ENCODE assay signal across 11 cellular contexts in genomic region chr2:174573621-174574081, GRCh38. TPM values are rescaled to one million over a fixed set of nuclear protein-coding genes. Genes with fewer than 3 reads are reported as not detected.
DNase-seq lines count a peak whose midpoint lies in the region; ATAC-seq lines count a peak whose summit lies in the region.
"Had no signal": no experiment of that assay in that cellular context is flagged by ENCODE, and none has a peak within 500 bp of the region (broad histone marks: within the 10 kb centered on the region; RNA-seq: fewer than 3 reads in every experiment).

No MANE protein-coding gene starts in this region.

- H3K27ac Mint-ChIP-seq in activated CD4-positive, alpha-beta T cell treated with anti-CD3 and anti-CD28 coated beads for 36 hours: peak overlapping the region; percentile 91
- H3K27ac Mint-ChIP-seq in activated CD4-positive, alpha-beta memory T cell treated with anti-CD3 and anti-CD28 coated beads, Interleukin-2, amount 10 ng/mL, durations not matched to agents 7 days and 5 days: peak overlapping the region; percentile 24

- no peaks in the 10 kb centered on the region for H3K9me3 Mint-ChIP-seq in activated CD4-positive, alpha-beta T cell treated with anti-CD3 and anti-CD28 coated beads for 36 hours (ENCODE audit: low read depth)
- no peaks in the 10 kb centered on the region for H3K9me3 Mint-ChIP-seq in activated CD4-positive, alpha-beta memory T cell treated with anti-CD3 and anti-CD28 coated beads, Interleukin-2, amount 10 ng/mL, durations not matched to agents 7 days and 5 days

- H3K4me1 Mint-ChIP-seq in activated CD4-positive, alpha-beta T cell treated with anti-CD3 and anti-CD28 coated beads for 36 hours: peaks cover 75% of the 10 kb centered on the region
- H3K4me1 Mint-ChIP-seq in activated CD4-positive, alpha-beta memory T cell treated with anti-CD3 and anti-CD28 coated beads, Interleukin-2, amount 10 ng/mL, durations not matched to agents 7 days and 5 days: peaks cover 77% of the 10 kb centered on the region

- H3K4me3 Mint-ChIP-seq in activated CD4-positive, alpha-beta T cell treated with anti-CD3 and anti-CD28 coated beads for 36 hours: no peak overlapping the region
- H3K4me3 Mint-ChIP-seq in activated CD4-positive, alpha-beta memory T cell treated with anti-CD3 and anti-CD28 coated beads, Interleukin-2, amount 10 ng/mL, durations not matched to agents 7 days and 5 days: no peak overlapping the region

- CTCF ChIA-PET in activated CD4-positive, alpha-beta T cell treated with anti-CD3 and anti-CD28 coated beads for 36 hours (lab: Charles Lee): interaction anchor here (0.6 to 12.9 kb wide), 11 partner anchors 9 to 1462 kb away, joined by 3 to 172 read pairs (median 4); no protein-coding TSS in a partner anchor
- CTCF ChIA-PET in activated CD4-positive, alpha-beta memory T cell treated with anti-CD3 and anti-CD28 coated beads, Interleukin-2, amount 10 ng/mL, durations not matched to agents 7 days and 5 days (lab: Charles Lee): interaction anchor here (0.7 to 11.6 kb wide), 5 partner anchors 20 to 956 kb away, joined by 3 to 85 read pairs (median 5); partner anchors contain the start of gene WIPF1

- peak; percentile 35 for ATAC-seq in activated CD4-positive, alpha-beta T cell treated with anti-CD3 and anti-CD28 coated beads for 36 hours

- peaks cover 68% of the 10 kb centered on the region for H3K36me3 Mint-ChIP-seq in activated CD4-positive, alpha-beta T cell treated with anti-CD3 and anti-CD28 coated beads for 36 hours (ENCODE audit: low read depth)
- peaks cover 93% of the 10 kb centered on the region for H3K36me3 Mint-ChIP-seq in activated CD4-positive, alpha-beta memory T cell treated with anti-CD3 and anti-CD28 coated beads, Interleukin-2, amount 10 ng/mL, durations not matched to agents 7 days and 5 days (ENCODE audit: low read depth)

- intact Hi-C loops in activated CD4-positive, alpha-beta T cell treated with anti-CD3 and anti-CD28 coated beads for 36 hours (cut with DNase I, micrococcal nuclease): loop anchor here in 1 of 2 experiments (2.0 to 10.0 kb wide), 2 partner anchors 61 to 261 kb away; no protein-coding TSS in a partner anchor
- intact Hi-C loops in cardiac septum (cut with DNase I): no loop called here

- no peaks in the 10 kb centered on the region for H3K27me3 Mint-ChIP-seq in activated CD4-positive, alpha-beta T cell treated with anti-CD3 and anti-CD28 coated beads for 36 hours
- H3K27me3 Mint-ChIP-seq in activated CD4-positive, alpha-beta memory T cell treated with anti-CD3 and anti-CD28 coated beads, Interleukin-2, amount 10 ng/mL, durations not matched to agents 7 days and 5 days: no peaks in the 10 kb centered on the region

- POLR2A ChIA-PET in activated CD4-positive, alpha-beta T cell treated with anti-CD3 and anti-CD28 coated beads for 36 hours (lab: Charles Lee): interaction anchor here (0.6 to 0.7 kb wide), 2 partner anchors 60 to 77 kb away, joined by 3 to 5 read pairs; no protein-coding TSS in a partner anchor
- POLR2A ChIA-PET in activated CD4-positive, alpha-beta memory T cell treated with anti-CD3 and anti-CD28 coated beads, Interleukin-2, amount 10 ng/mL, durations not matched to agents 7 days and 5 days (lab: Charles Lee): interaction anchor here (17.5 kb wide), 1 partner anchor 22 kb away, joined by 204 read pairs; the partner anchor contains the start of gene WIPF1

- DNase-seq in activated CD4-positive, alpha-beta T cell treated with anti-CD3 and anti-CD28 coated beads for 36 hours: peak; percentile 64
- DNase-seq in activated CD4-positive, alpha-beta T cell treated with anti-CD3 and anti-CD28 coated beads for 1 hour: no peak
- DNase-seq in activated CD4-positive, alpha-beta memory T cell treated with anti-CD3 and anti-CD28 coated beads, Interleukin-2, amount 10 ng/mL, durations not matched to agents 7 days and 5 days: peak; percentile 39
- peak; percentile 87 for DNase-seq in cardiac septum (ENCODE audit: low spot score)
- peak; percentile 13 to 55 (median 28) for DNase-seq in stimulated activated naive CD4-positive, alpha-beta T cell (lab: John Stamatoyannopoulos, UW)
- no peak for DNase-seq in NCI-H2029 (lab: John Stamatoyannopoulos, UW)
- no peak for DNase-seq in medulla oblongata (ENCODE audit: extremely low spot score)
- no peak for DNase-seq in NCI-H1105 treated with DMSO at 0.1 percent for 48 hours (lab: John Stamatoyannopoulos, UW)
- DNase-seq: activated gamma-delta T cell treated with Interleukin-2 at 50 U/mL for 16 hours, hippocampal formation, SK-N-SH had no signal

RNA-seq across cellular contexts. Expression of gene WIPF1, which starts 24.0 kb away (rescaled TPM):
- 100 to 1,000 TPM; 161 to 188 TPM for total RNA-seq in activated CD4-positive, alpha-beta T cell treated with anti-CD3 and anti-CD28 coated beads for 36 hours
- 100 to 1,000 TPM; 574 to 590 TPM for total RNA-seq in activated CD4-positive, alpha-beta memory T cell treated with anti-CD3 and anti-CD28 coated beads, Interleukin-2, amount 10 ng/mL, durations not matched to agents 7 days and 5 days
- 20.9 TPM for total RNA-seq in cardiac septum

Comparison
In these comparisons a context has a peak if more than half of its experiments do, and no peak if none do; other contexts are left out.
1. DNase-seq: peak in activated CD4-positive, alpha-beta T cell treated with anti-CD3 and anti-CD28 coated beads for 36 hours (single experiment), activated CD4-positive, alpha-beta memory T cell treated with anti-CD3 and anti-CD28 coated beads, Interleukin-2, amount 10 ng/mL, durations not matched to agents 7 days and 5 days (single experiment), cardiac septum (single experiment) and stimulated activated naive CD4-positive, alpha-beta T cell (6 of 6); none in activated CD4-positive, alpha-beta T cell treated with anti-CD3 and anti-CD28 coated beads for 1 hour (single experiment), NCI-H2029 (single experiment), medulla oblongata (single experiment) and NCI-H1105 treated with DMSO at 0.1 percent for 48 hours (single experiment).